23 cellular contexts compared by ENCODE assay signal in genomic region chr9:112526973-112527372, GRCh38.
"Had no signal": no experiment of that assay in that cellular context is flagged by ENCODE, and none has a peak within 500 bp of the region (broad histone marks: within the 10 kb centered on the region; RNA-seq: fewer than 3 reads in every experiment).

No MANE protein-coding gene starts in this region.

- H3K4me1 Mint-ChIP-seq: neural progenitor cell; stimulated activated memory B cell treated with anti-CD40 and anti-IgM and Interleukin-4, amounts not matched to agents 10 μg/mL and 1 μg/mL and 100 μg/mL, for 72 hours had no signal

- H3K27me3 Mint-ChIP-seq: memory B cell; naive B cell; natural killer cell treated with Interleukin-12 subunit alpha and Interleukin-12 subunit beta and Interleukin-15 and Interleukin-18, amount 100 ng/mL, for 72 hours; stimulated activated memory B cell treated with anti-CD40 and anti-IgM and Interleukin-4, amounts not matched to agents 10 μg/mL and 1 μg/mL and 100 μg/mL, for 72 hours had no signal

- H3K4me3 ChIP-seq: colonic mucosa, esophagus squamous epithelium, lung, mucosa of descending colon, neural progenitor cell, psoas muscle, sigmoid colon had no signal

- DNase-seq: central memory CD4-positive, alpha-beta T cell; colonic mucosa; dermis blood vessel endothelial cell; effector memory CD4-positive, alpha-beta T cell; erythroblast; esophagus squamous epithelium; foreskin melanocyte; glutamatergic neuron; mucosa of descending colon; naive B cell; psoas muscle; right cardiac atrium; sigmoid colon; stimulated activated CD4-positive, alpha-beta T cell treated with anti-CD3 and anti-CD28 coated beads, Interleukin-2, amount 100 ng/mL, for 24 hours; stimulated activated CD4-positive, alpha-beta T cell treated with anti-CD3 and anti-CD28 coated beads, Interleukin-4, amount 100 ng/mL, for 4 hours; stimulated activated naive CD8-positive, alpha-beta T cell treated with anti-CD3 and anti-CD28 coated beads, Interleukin-15, Interleukin-2, amounts not matched to agents 100 U/mL and 50 U/mL, for 24 hours; trophoblast cell had no signal

- H2AFZ ChIP-seq: neural progenitor cell had no signal

- H3K27me3 ChIP-seq: colonic mucosa, esophagus squamous epithelium, neural progenitor cell, sigmoid colon had no signal

- H3K4me2 ChIP-seq: neural progenitor cell had no signal

- H3K27ac Mint-ChIP-seq: memory B cell; mesothelial cell of epicardium; naive B cell; natural killer cell treated with Interleukin-12 subunit alpha and Interleukin-12 subunit beta and Interleukin-15 and Interleukin-18, amount 100 ng/mL, for 72 hours; neural progenitor cell; stimulated activated memory B cell treated with anti-CD40 and anti-IgM and Interleukin-4, amounts not matched to agents 10 μg/mL and 1 μg/mL and 100 μg/mL, for 72 hours had no signal

- H3K9ac ChIP-seq: neural progenitor cell had no signal

- H3K27ac ChIP-seq: colonic mucosa, esophagus squamous epithelium, neural progenitor cell, psoas muscle, sigmoid colon had no signal

- H3K9me3 Mint-ChIP-seq: memory B cell; mesothelial cell of epicardium; natural killer cell treated with Interleukin-12 subunit alpha and Interleukin-12 subunit beta and Interleukin-15 and Interleukin-18, amount 100 ng/mL, for 72 hours had no signal

- H3K4me1 ChIP-seq: colonic mucosa, psoas muscle had no signal

- H3K36me3 Mint-ChIP-seq: memory B cell; natural killer cell treated with Interleukin-12 subunit alpha and Interleukin-12 subunit beta and Interleukin-15 and Interleukin-18, amount 100 ng/mL, for 72 hours; stimulated activated memory B cell treated with anti-CD40 and anti-IgM and Interleukin-4, amounts not matched to agents 10 μg/mL and 1 μg/mL and 100 μg/mL, for 72 hours had no signal

- H3K36me3 ChIP-seq: colonic mucosa, esophagus squamous epithelium, neural progenitor cell, sigmoid colon had no signal

- ATAC-seq: mucosa of descending colon; natural killer cell treated with Interleukin-12 subunit alpha and Interleukin-12 subunit beta and Interleukin-15 and Interleukin-18, amount 100 ng/mL, for 72 hours; psoas muscle; right cardiac atrium; stimulated activated memory B cell treated with anti-CD40 and anti-IgM and Interleukin-4, amounts not matched to agents 10 μg/mL and 1 μg/mL and 100 μg/mL, for 72 hours; stimulated activated naive CD8-positive, alpha-beta T cell treated with anti-CD3 and anti-CD28 coated beads, Interleukin-15, Interleukin-2, amounts not matched to agents 100 U/mL and 50 U/mL, for 24 hours had no signal

- H3K4me3 Mint-ChIP-seq: memory B cell; mesothelial cell of epicardium; naive B cell; natural killer cell treated with Interleukin-12 subunit alpha and Interleukin-12 subunit beta and Interleukin-15 and Interleukin-18, amount 100 ng/mL, for 72 hours; neural progenitor cell; stimulated activated memory B cell treated with anti-CD40 and anti-IgM and Interleukin-4, amounts not matched to agents 10 μg/mL and 1 μg/mL and 100 μg/mL, for 72 hours had no signal

- H3K9me3 ChIP-seq: colonic mucosa, esophagus squamous epithelium, mucosa of descending colon, psoas muscle, sigmoid colon had no signal
